9 cellular contexts compared by ENCODE assay signal in genomic region chr10:22369433-22370072, GRCh38. TPM values are rescaled to one million over a fixed set of nuclear protein-coding genes. Genes with fewer than 3 reads are reported as not detected.
DNase-seq lines count a peak whose midpoint lies in the region; ATAC-seq, FAIRE-seq and TF ChIP-seq lines count a peak whose summit lies in the region.
"Had no signal": no experiment of that assay in that cellular context is flagged by ENCODE, and none has a peak within 500 bp of the region (broad histone marks: within the 10 kb centered on the region; RNA-seq: fewer than 3 reads in every experiment).

No MANE protein-coding gene starts in this region.

- H3K9me3 ChIP-seq in OCI-LY7 (ENCODE audit: low read length) = no peaks in the 10 kb centered on the region
- H3K9me3 ChIP-seq in right cardiac atrium (ENCODE audit: control insufficient read depth, low read length) = no peaks in the 10 kb centered on the region
- H3K9me3 ChIP-seq in adrenal gland (replicated peaks in 1 of 3) = peaks cover 0 to 4% (median 0%) of the 10 kb centered on the region in 3 donors

- CTCF ChIA-PET in OCI-LY7 (lab: Charles Lee; ENCODE audit: unreplicated experiment) = no interaction called here

- H3K36me3 ChIP-seq in OCI-LY7 (ENCODE audit: insufficient read depth, low read length) (no peaks in the 10 kb centered on the region), adrenal gland (replicated peaks in 1 of 2) (no peaks in the 10 kb centered on the region)

- TF ChIP-seq CTCF in OCI-LY7 (conservative IDR thresholded peaks at IDR 0.05; ENCODE audit: low read length) (no peak), adrenal gland (IDR thresholded peaks at IDR 0.05) (no peak)

- H3K27me3 ChIP-seq in right cardiac atrium (ENCODE audit: control insufficient read depth, insufficient read depth) (no peaks in the 10 kb centered on the region), adrenal gland (no peaks in the 10 kb centered on the region)

- no peak for TF ChIP-seq POLR2A in GM18505 (IDR thresholded peaks at IDR 0.05; ENCODE audit: borderline replicate concordance, extremely low read depth, insufficient read depth, insufficient read length)
- no peak for TF ChIP-seq POLR2A in adrenal gland (IDR thresholded peaks at IDR 0.05)

- no peaks in the 10 kb centered on the region for H3K79me2 ChIP-seq in OCI-LY7 (ENCODE audit: insufficient read depth, low read depth, low read length)

- peak; percentile 51 for ATAC-seq in GM18505 (IDR thresholded peaks at IDR 0.05; ENCODE audit: unreplicated experiment)
- peak; percentile 55 for ATAC-seq in HG02642 (IDR thresholded peaks at IDR 0.05; ENCODE audit: poor library complexity, unreplicated experiment)
- ATAC-seq in right cardiac atrium = no peak

- POLR2A ChIA-PET in OCI-LY7 (lab: Charles Lee) = interaction anchor here (0.7 to 2.4 kb wide), 6 partner anchors 10 to 359 kb away, joined by 4 to 10 read pairs (median 7); partner anchors contain the start of gene COMMD3

- H2AFZ ChIP-seq in OCI-LY7 (ENCODE audit: low read length) = peak overlapping the region; percentile 83
- H2AFZ ChIP-seq: PC-9 had no signal

- H3K4me2 ChIP-seq in OCI-LY7 (ENCODE audit: low read length) = no peak overlapping the region
- H3K4me2 ChIP-seq: PC-9 had no signal

- 85% methylated on average over 5 of the region's 5 CpGs for WGBS in right cardiac atrium
- WGBS in adrenal gland, 4 donors = 73 to 82% (median 77%) methylated on average over 5 of the region's 5 CpGs

- H3K4me1 ChIP-seq in OCI-LY7 (ENCODE audit: insufficient read depth, low read length, poor library complexity, severe bottlenecking) (peaks cover 10% of the 10 kb centered on the region), right cardiac atrium (ENCODE audit: control insufficient read depth, insufficient read depth, low read length) (no peaks in the 10 kb centered on the region), adrenal gland (replicated peaks in 1 of 2) (no peaks in the 10 kb centered on the region)

- no TSS peak for BruUV-seq in OCI-LY7 (replicated peaks; lab: Mats Ljungman, UMichigan)

- no peak overlapping the region for H3K4me3 ChIP-seq in OCI-LY7 (ENCODE audit: low read depth, low read length, poor library complexity, severe bottlenecking)
- no peak overlapping the region for H3K4me3 ChIP-seq in right cardiac atrium (ENCODE audit: low read length)
- no peak overlapping the region for H3K4me3 ChIP-seq in adrenal gland
- H3K4me3 ChIP-seq: PC-9 had no signal

- no peaks in the 10 kb centered on the region for H4K20me1 ChIP-seq in OCI-LY7 (ENCODE audit: insufficient read depth, low read length)

- no peaks in the 10 kb centered on the region for H3K9me2 ChIP-seq in OCI-LY7 (ENCODE audit: insufficient read depth, low read length)

- FAIRE-seq in islet of Langerhans (lab: Jason Lieb, UNC) = peak; percentile 9

- DNase-seq in OCI-LY7 (ENCODE audit: low spot score) = no peak
- no peak for DNase-seq in anterior cingulate cortex (lab: John Stamatoyannopoulos, UW)
- DNase-seq in activated CD8-positive, alpha-beta memory T cell treated with anti-CD3 and anti-CD28 coated beads, Interleukin-2, amount 50 U/mL, for 48 hours = no peak
- no peak for DNase-seq in right cardiac atrium
- DNase-seq in adrenal gland = no peak

- H3K27ac ChIP-seq in OCI-LY7 (ENCODE audit: low read depth, low read length, poor library complexity, severe bottlenecking) (no peak overlapping the region), right cardiac atrium (ENCODE audit: low read length) (no peak overlapping the region), adrenal gland (no peak overlapping the region)
- H3K27ac ChIP-seq: PC-9 had no signal

- intact Hi-C loops in OCI-LY7 (cut with micrococcal nuclease; ENCODE audit: unreplicated experiment) (no loop called here), right cardiac atrium (cut with DNase I) (no loop called here), adrenal gland (cut with DNase I) (no loop called here)

RNA-seq across cellular contexts. Expression of gene SPAG6, which starts 24.3 kb away (rescaled TPM):
- not detected in 2 replicates for total RNA-seq in OCI-LY7 (2014; rRNA removed; shearing (Covaris generic))
- total RNA-seq in OCI-LY7 (2022) = not detected in 2 replicates
- under 1 TPM in 1 of 4 donors, not detected in 3; 0.09 TPM for total RNA-seq in right cardiac atrium
- polyA plus RNA-seq in right cardiac atrium = 0.05 TPM
- under 1 TPM in 1 of 8 donors, not detected in 7; 0.46 TPM for total RNA-seq in adrenal gland
- polyA plus RNA-seq in adrenal gland = under 1 TPM in 1 of 3 donors, not detected in 2; 0.07 TPM
- total RNA-seq: PC-9 had no signal

RNA-seq across cellular contexts. Expression of gene BMI1, which starts 48.7 kb away (rescaled TPM):
- total RNA-seq in OCI-LY7 (2014; rRNA removed; shearing (Covaris generic)) = 5.7 and 7.4 TPM in 2 replicates
- total RNA-seq in OCI-LY7 (2022) = 17.8 and 19.4 TPM in 2 replicates
- 10 to 100 TPM; 36.0 to 41.1 (median 37.7) TPM for total RNA-seq in right cardiac atrium
- 17.0 TPM for polyA plus RNA-seq in right cardiac atrium
- 10 to 100 TPM; 50.5 to 78.5 (median 68.6) TPM for total RNA-seq in adrenal gland
- 10 to 100 TPM; 16.7 to 88.5 (median 24.1) TPM for polyA plus RNA-seq in adrenal gland

RNA-seq across cellular contexts. Expression of gene COMMD3, which starts 53.4 kb away (rescaled TPM):
- total RNA-seq in OCI-LY7 (2014; rRNA removed; shearing (Covaris generic)) = 24.6 and 30.1 TPM in 2 replicates
- total RNA-seq in OCI-LY7 (2022) (50.8 and 53.0 TPM in 2 replicates), right cardiac atrium (10 to 100 TPM; 67.7 to 86.3 (median 81.2) TPM), adrenal gland (10 to 100 TPM in 7 of 8 donors, 1 to 10 TPM in 1; 7.5 to 57.1 (median 45.0) TPM)
- polyA plus RNA-seq in right cardiac atrium (95.9 TPM), adrenal gland (10 to 100 TPM; 43.4 to 82.4 (median 44.5) TPM)

Comparison
In these comparisons a context has a peak if more than half of its experiments do, and no peak if none do; other contexts are left out.
1. ATAC-seq: peak in GM18505 (single experiment) and HG02642 (single experiment); none in right cardiac atrium (0 of 2).